ENCODE assay signal across 8 cellular contexts in the genomic region with DNA sequence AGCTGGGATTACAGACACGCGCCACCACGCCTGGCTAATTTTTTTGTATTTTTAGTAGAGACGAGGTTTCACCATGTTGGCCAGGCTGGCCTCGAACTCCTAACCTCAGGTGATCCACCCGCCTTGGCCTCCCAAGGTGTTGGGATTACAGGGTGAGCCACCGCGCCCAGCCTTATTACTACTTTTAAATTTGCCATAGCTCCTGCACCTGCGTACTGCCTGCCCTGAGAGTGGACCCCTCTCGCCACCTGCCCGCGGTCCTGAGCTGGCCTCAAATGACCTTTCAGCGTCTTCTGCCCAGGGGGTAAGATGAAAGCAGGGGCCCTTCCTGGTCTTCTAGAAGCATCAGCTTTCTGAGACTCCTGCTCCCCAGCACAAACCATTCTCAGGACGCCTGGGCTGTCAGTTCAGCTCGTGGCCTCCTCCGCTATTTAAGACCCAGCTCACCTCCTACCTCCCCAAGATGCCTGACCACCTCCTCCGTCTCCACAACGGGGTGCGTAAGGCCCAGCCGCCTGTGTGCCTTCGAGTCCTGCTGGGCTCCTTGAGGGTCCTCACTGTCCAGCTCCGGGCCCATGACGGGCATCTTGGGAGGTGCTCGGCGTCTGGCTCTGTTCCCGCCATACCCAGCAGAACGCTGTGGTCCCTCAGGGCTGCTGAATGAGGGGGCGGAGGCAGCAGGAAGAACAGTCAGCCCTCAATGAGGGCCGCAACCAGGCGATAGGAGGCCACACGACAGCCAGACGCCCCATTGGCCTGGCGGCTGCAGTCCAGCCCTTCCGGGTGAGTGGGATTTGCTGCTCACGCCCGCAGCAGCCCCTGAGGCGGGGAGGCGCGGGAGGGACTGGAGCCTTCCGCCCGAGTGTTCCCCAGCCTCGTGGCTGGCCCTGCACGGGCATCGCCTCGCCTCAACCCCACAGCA.
DNase-seq lines count a peak whose midpoint lies in the region; ATAC-seq and TF ChIP-seq lines count a peak whose summit lies in the region.

No MANE protein-coding gene starts in this region.

- H3K4me3 Mint-ChIP-seq in effector memory CD8-positive, alpha-beta T cell: no peak overlapping the region

- H3K27ac ChIP-seq in coronary artery: no peak overlapping the region
- no peak overlapping the region for H3K27ac ChIP-seq in prostate gland

- H3K27me3 Mint-ChIP-seq in effector memory CD8-positive, alpha-beta T cell: peaks cover 16 to 17% of the 10 kb centered on the region in 2 donors

- no peaks in the 10 kb centered on the region for H3K27me3 ChIP-seq in prostate gland (replicated peaks; ENCODE audit: insufficient read depth)

- TF ChIP-seq POLR2A in prostate gland (IDR thresholded peaks at IDR 0.05): no peak

- H3K36me3 Mint-ChIP-seq in effector memory CD8-positive, alpha-beta T cell (ENCODE audit: insufficient read depth): no peaks in the 10 kb centered on the region

- peak overlapping the region; percentile 39 for H3K4me3 ChIP-seq in coronary artery
- H3K4me3 ChIP-seq in prostate gland: no peak overlapping the region

- WGBS in prostate gland: 63% methylated on average over 44 of the region's 45 CpGs

- H3K9me3 ChIP-seq in ES-I3 (ENCODE audit: control insufficient read depth, insufficient read depth, low read length): no peaks in the 10 kb centered on the region
- H3K9me3 ChIP-seq in prostate gland: no peaks in the 10 kb centered on the region

- no peaks in the 10 kb centered on the region; the same call in 1 of the 2 replicates for H3K4me1 ChIP-seq in ES-I3 (ENCODE audit: insufficient read depth, low read length)
- no peaks in the 10 kb centered on the region for H3K4me1 ChIP-seq in prostate gland (replicated peaks)

- ATAC-seq in GM21576 (IDR thresholded peaks at IDR 0.05; ENCODE audit: unreplicated experiment): no peak
- ATAC-seq in effector memory CD8-positive, alpha-beta T cell (replicated peaks): no peak

- no peaks in the 10 kb centered on the region for H3K36me3 ChIP-seq in ES-I3 (ENCODE audit: insufficient read depth, low read length)
- no peaks in the 10 kb centered on the region for H3K36me3 ChIP-seq in prostate gland

- H3K27ac Mint-ChIP-seq in effector memory CD8-positive, alpha-beta T cell: no peak overlapping the region

- no peaks in the 10 kb centered on the region for H3K4me1 Mint-ChIP-seq in effector memory CD8-positive, alpha-beta T cell (ENCODE audit: low read depth in 2 of 2)

- no peaks in the 10 kb centered on the region for H3K9me3 Mint-ChIP-seq in effector memory CD8-positive, alpha-beta T cell

- intact Hi-C loops in prostate gland (cut with DNase I): no loop called here

- TF ChIP-seq CTCF in coronary artery (IDR thresholded peaks at IDR 0.05): no peak
- no peak for TF ChIP-seq CTCF in prostate gland (IDR thresholded peaks at IDR 0.05)

- peak overlapping the region; percentile 65; the same call in 1 of the 2 replicates for H3K9ac ChIP-seq in ES-I3 (ENCODE audit: low read depth, low read length)

- DNase-seq in coronary artery (ENCODE audit: low spot score) (no peak), iris pigment epithelial cell (ENCODE audit: low read depth) (peak; percentile 26), prostate gland (ENCODE audit: low spot score) (peak; percentile 2), dedifferentiated amniotic fluid mesenchymal stem cell (ENCODE audit: extremely low spot score) (no peak), NOMO-1 treated with DMSO at 0.1 percent for 48 hours (lab: John Stamatoyannopoulos, UW; ENCODE audit: unreplicated experiment) (no peak)
- DNase-seq in effector memory CD8-positive, alpha-beta T cell: no peak

Comparison
In these comparisons a context has a peak if more than half of its experiments do, and no peak if none do; other contexts are left out.
1. DNase-seq: peak in iris pigment epithelial cell (single experiment) and prostate gland (single experiment); none in coronary artery (single experiment), dedifferentiated amniotic fluid mesenchymal stem cell (single experiment), effector memory CD8-positive, alpha-beta T cell (0 of 3) and NOMO-1 treated with DMSO at 0.1 percent for 48 hours (single experiment).